In genomic region chr3:74001481-74001880, GRCh38 we compare ENCODE assay signal across 22 cellular contexts.
DNase-seq lines count a peak whose midpoint lies in the region; ATAC-seq and TF ChIP-seq lines count a peak whose summit lies in the region.
"Had no signal": no experiment of that assay in that cellular context is flagged by ENCODE, and none has a peak within 500 bp of the region (broad histone marks: within the 10 kb centered on the region; RNA-seq: fewer than 3 reads in every experiment).

No MANE protein-coding gene starts in this region.

- H3K36me3 ChIP-seq in adipocyte (ENCODE audit: control insufficient read depth, insufficient read depth, low read length, severe bottlenecking) (no peaks in the 10 kb centered on the region), spleen (no peaks in the 10 kb centered on the region)
- H3K36me3 ChIP-seq: BLaER1 treated with 17β-estradiol and CSF1 and Interleukin-3, amounts not matched to agents 10 nM and 100 nM had no signal

- H3K9me3 ChIP-seq in adipocyte (ENCODE audit: control insufficient read depth, low read length) (no peaks in the 10 kb centered on the region), spleen (peaks cover 0 to 20% (median 0%) of the 10 kb centered on the region in 8 donors)
- H3K9me3 ChIP-seq: A549; BLaER1 treated with 17β-estradiol and CSF1 and Interleukin-3, amounts not matched to agents 10 nM and 100 nM had no signal

- H3K4me1 Mint-ChIP-seq in mesothelial cell of epicardium, result peaks cover 5% of the 10 kb centered on the region
- H3K4me1 Mint-ChIP-seq: B cell had no signal

- peak overlapping the region; percentile 17 for H3K27ac Mint-ChIP-seq in mesothelial cell of epicardium
- H3K27ac Mint-ChIP-seq: B cell; CD8-positive, alpha-beta T cell; HFFc6 had no signal

- H3K4me1 ChIP-seq in adipocyte (ENCODE audit: control insufficient read depth, insufficient read depth, low read length), result peaks cover 27% of the 10 kb centered on the region
- no peaks in the 10 kb centered on the region for H3K4me1 ChIP-seq in spleen
- H3K4me1 ChIP-seq: A549; BLaER1 treated with 17β-estradiol and CSF1 and Interleukin-3, amounts not matched to agents 10 nM and 100 nM had no signal

- peaks cover 3% of the 10 kb centered on the region for H3K27me3 Mint-ChIP-seq in mesothelial cell of epicardium (ENCODE audit: low read depth)
- H3K27me3 Mint-ChIP-seq: B cell had no signal

- H3K36me3 Mint-ChIP-seq in mesothelial cell of epicardium, result no peaks in the 10 kb centered on the region
- H3K36me3 Mint-ChIP-seq: CD8-positive, alpha-beta T cell had no signal

- WGBS in spleen, 5 donors, result 66 to 77% (median 71%) methylated on average over 3 of the region's 3 CpGs

- TF ChIP-seq CTCF in fibroblast of mammary gland (conservative IDR thresholded peaks at IDR 0.05; ENCODE audit: control insufficient read depth, insufficient read depth, low read depth, low read length), result no peak
- TF ChIP-seq CTCF in mesothelial cell of epicardium (IDR thresholded peaks at IDR 0.05; ENCODE audit: unreplicated experiment), result no peak
- no peak for TF ChIP-seq CTCF in spleen (IDR thresholded peaks at IDR 0.05 in 8 of 11, conservative IDR thresholded peaks at IDR 0.05 in 3 of 11)

- H3K4me3 Mint-ChIP-seq in mesothelial cell of epicardium, result no peak overlapping the region
- H3K4me3 Mint-ChIP-seq: B cell; CD8-positive, alpha-beta T cell; HFFc6 had no signal

- no peaks in the 10 kb centered on the region for H3K9me3 Mint-ChIP-seq in mesothelial cell of epicardium
- H3K9me3 Mint-ChIP-seq: HFFc6 had no signal

- TF ChIP-seq POLR2A in spleen (IDR thresholded peaks at IDR 0.05), result no peak

- no peak overlapping the region for H3K9ac ChIP-seq in adipocyte (ENCODE audit: low read length)
- H3K9ac ChIP-seq: BLaER1 treated with 17β-estradiol and CSF1 and Interleukin-3, amounts not matched to agents 10 nM and 100 nM had no signal

- H3K27me3 ChIP-seq in adipocyte (replicated peaks; ENCODE audit: control insufficient read depth, insufficient read depth, low read length), result no peaks in the 10 kb centered on the region
- H3K27me3 ChIP-seq in spleen (replicated peaks in 1 of 7), result no peaks in the 10 kb centered on the region
- H3K27me3 ChIP-seq: BLaER1 treated with 17β-estradiol and CSF1 and Interleukin-3, amounts not matched to agents 10 nM and 100 nM had no signal

- in situ Hi-C loops in ACHN (cut with HindIII; ENCODE audit: low pct_ligation_motif_present, low pct_unique_long_range_greater_than_20kb, low sequenced_read_pairs), result no loop called here

- no peak for ATAC-seq in HG02870 (IDR thresholded peaks at IDR 0.05; ENCODE audit: unreplicated experiment)
- ATAC-seq: A549; CD8-positive, alpha-beta T cell; HCT116 had no signal

- no peak overlapping the region for H3K27ac ChIP-seq in spleen
- H3K27ac ChIP-seq: 22Rv1; A549; BLaER1 treated with 17β-estradiol and CSF1 and Interleukin-3, amounts not matched to agents 10 nM and 100 nM had no signal

- H3K4me3 ChIP-seq in adipocyte (ENCODE audit: low read length) (no peak overlapping the region), fibroblast of mammary gland (ENCODE audit: control insufficient read depth, low read depth, low read length) (no peak overlapping the region), spleen (no peak overlapping the region)
- H3K4me3 ChIP-seq: A549; BLaER1 treated with 17β-estradiol and CSF1 and Interleukin-3, amounts not matched to agents 10 nM and 100 nM had no signal

- DNase-seq in GM04503 (ENCODE audit: low read depth) (peak; percentile 2), adipocyte (ENCODE audit: low read depth) (peak; percentile 45), fibroblast of mammary gland (ENCODE audit: low read depth) (peak; percentile 8), mesothelial cell of epicardium (ENCODE audit: low spot score in 2 of 2, unreplicated experiment in 2 of 2) (no peak), NCI-H446 treated with DMSO at 0.1 percent for 48 hours (lab: John Stamatoyannopoulos, UW) (no peak), spleen (no peak), ACHN (no peak)
- DNase-seq: Calu3; CD8-positive, alpha-beta T cell; DMS 273 treated with DMSO at 0.1 percent for 48 hours; DMS53; DND-41; GOT3; H7; HFFc6; IMR-90 had no signal

- intact Hi-C loops in spleen (cut with DNase I; ENCODE audit: low total_unique reads), result no loop called here

Comparison
In these comparisons a context has a peak if more than half of its experiments do, and no peak if none do; other contexts are left out.
1. DNase-seq: peak in GM04503 (single experiment), adipocyte (single experiment) and fibroblast of mammary gland (single experiment); none in mesothelial cell of epicardium (0 of 2), NCI-H446 treated with DMSO at 0.1 percent for 48 hours (single experiment), spleen (single experiment) and ACHN (single experiment).